ENCODE assay signal across 9 cellular contexts in the genomic region with DNA sequence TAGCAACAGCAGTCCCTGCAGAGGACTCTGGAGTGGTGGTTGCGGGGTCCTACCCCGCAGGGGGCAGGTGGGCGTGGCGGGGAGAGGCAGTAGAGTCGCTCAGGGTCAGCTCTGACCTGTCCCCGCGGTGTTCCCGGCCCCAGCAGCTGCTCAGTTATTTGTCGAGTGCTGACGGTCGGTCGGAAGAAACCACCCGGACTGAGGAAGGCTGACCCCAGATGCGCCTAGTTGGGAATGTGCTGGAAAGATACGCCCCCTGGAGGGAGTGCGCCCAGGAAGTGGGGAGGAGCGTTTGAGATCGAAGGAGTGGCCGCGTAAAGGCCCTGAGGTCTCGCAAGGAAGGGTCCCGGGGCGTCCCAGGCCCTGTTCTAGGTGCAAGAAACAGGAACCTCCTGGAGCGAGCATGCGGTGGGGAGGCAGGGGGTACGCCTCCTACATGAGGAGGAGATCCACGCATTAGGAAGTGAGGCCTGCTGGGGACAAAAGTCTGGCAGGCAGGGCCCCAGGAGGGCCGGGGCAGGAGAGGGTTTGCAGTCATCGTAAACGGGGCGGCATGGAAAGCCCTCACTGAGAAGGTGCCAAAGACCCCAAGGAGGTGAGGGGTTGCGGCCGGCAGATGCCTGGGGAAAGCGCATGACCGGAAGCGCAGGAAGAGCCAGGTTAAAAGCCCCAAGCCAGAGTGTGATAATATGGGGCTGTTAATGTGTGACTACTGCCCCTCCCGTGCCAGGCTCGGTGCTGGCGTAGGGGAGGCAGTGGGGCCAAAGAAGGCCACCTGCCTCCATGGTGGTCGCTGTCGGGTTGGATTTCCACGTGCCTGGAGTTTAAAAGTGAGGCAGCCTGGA. TPM values are rescaled to one million over a fixed set of nuclear protein-coding genes. Genes with fewer than 3 reads are reported as not detected.
DNase-seq lines count a peak whose midpoint lies in the region; ATAC-seq lines count a peak whose summit lies in the region.
"Had no signal": no experiment of that assay in that cellular context is flagged by ENCODE, and none has a peak within 500 bp of the region (broad histone marks: within the 10 kb centered on the region; RNA-seq: fewer than 3 reads in every experiment).

No MANE protein-coding gene starts in this region.

- H3K36me3 ChIP-seq in ectodermal cell (ENCODE audit: control insufficient read depth, insufficient read depth, low read length), result no peaks in the 10 kb centered on the region
- H3K36me3 ChIP-seq in mesodermal cell (ENCODE audit: control insufficient read depth, insufficient read depth, low read length), result no peaks in the 10 kb centered on the region
- H3K36me3 ChIP-seq in urinary bladder (ENCODE audit: insufficient read depth), result peaks cover 2% of the 10 kb centered on the region

- in situ Hi-C loops in KBM-7 (cut with MboI; ENCODE audit: low pct_unique_long_range_greater_than_20kb, low sequenced_read_pairs), result no loop called here

- H3K4me1 ChIP-seq in ectodermal cell (ENCODE audit: control insufficient read depth, insufficient read depth, low read length) (peaks cover 16% of the 10 kb centered on the region), mesodermal cell (ENCODE audit: control insufficient read depth, insufficient read depth, low read length, poor library complexity, severe bottlenecking) (peaks cover 19% of the 10 kb centered on the region), urinary bladder (ENCODE audit: insufficient read depth) (no peaks in the 10 kb centered on the region)

- WGBS in ectodermal cell, 2 experiments, result 11 to 13% methylated on average over 42 of the region's 42 CpGs
- 12 to 19% methylated on average over 41 to 42 of the region's 42 CpGs for WGBS in mesodermal cell (ENCODE audit: insufficient coverage in 2 of 2), 2 experiments
- WGBS in urinary bladder, result 7% methylated on average over 42 of the region's 42 CpGs

- H3K9me3 ChIP-seq in ectodermal cell (ENCODE audit: control insufficient read depth, low read length) (no peaks in the 10 kb centered on the region), mesodermal cell (ENCODE audit: control insufficient read depth, low read length) (no peaks in the 10 kb centered on the region)

- H3K4me3 ChIP-seq in ectodermal cell (ENCODE audit: insufficient read depth, low read depth, low read length) (peak overlapping the region; percentile 20), mesodermal cell (ENCODE audit: extremely low read depth, insufficient read depth, low read length, poor library complexity, severe bottlenecking) (peak overlapping the region; percentile 15), urinary bladder (ENCODE audit: low read depth, low read length) (peak overlapping the region; percentile 30)

- peaks cover 58% of the 10 kb centered on the region for H3K27me3 ChIP-seq in ectodermal cell (ENCODE audit: control insufficient read depth, insufficient read depth, low read length, poor library complexity, severe bottlenecking)

- no peak overlapping the region for H3K27ac ChIP-seq in ectodermal cell (ENCODE audit: insufficient read depth, low read depth, low read length, poor library complexity, severe bottlenecking)
- no peak overlapping the region for H3K27ac ChIP-seq in mesodermal cell (ENCODE audit: low read depth, low read length, severe bottlenecking)
- H3K27ac ChIP-seq in urinary bladder (ENCODE audit: low read depth), result no peak overlapping the region

- ATAC-seq in HG02798 (IDR thresholded peaks at IDR 0.05; ENCODE audit: poor library complexity, unreplicated experiment) (no peak), GM19463 (IDR thresholded peaks at IDR 0.05; ENCODE audit: unreplicated experiment) (no peak)

- DNase-seq in AG20443 (ENCODE audit: low spot score) (peak; percentile 35), KBM-7 (peak; percentile 69), GM19238 (ENCODE audit: insufficient read length, low spot score) (no peak)

RNA-seq across cellular contexts. Expression of gene CCDC8, which starts 9.1 kb away (rescaled TPM):
- polyA plus RNA-seq in ectodermal cell (2013, experiment 1 of 4), result 12.1 TPM
- 10.7 TPM for polyA plus RNA-seq in ectodermal cell (2013, experiment 2 of 4)
- polyA plus RNA-seq in ectodermal cell (2013, experiment 3 of 4), result 9.3 TPM
- 10.2 TPM for polyA plus RNA-seq in ectodermal cell (2013, experiment 4 of 4)
- polyA plus RNA-seq in mesodermal cell (2013, experiment 1 of 2), result 16.4 TPM
- polyA plus RNA-seq in mesodermal cell (2013, experiment 2 of 2), result 15.8 TPM
- total RNA-seq in urinary bladder, result 42.6 TPM
- polyA plus RNA-seq in urinary bladder, result 20.4 TPM
- total RNA-seq: activated naive CD4-positive, alpha-beta T cell treated with anti-CD3 and anti-CD28 coated beads, Interleukin-2, amount 50 U/mL, for 72 hours had no signal

RNA-seq across cellular contexts. Expression of gene PNMA8C, which starts 24.5 kb away (rescaled TPM):
- polyA plus RNA-seq in ectodermal cell (2013, experiment 1 of 4), result 0.94 TPM
- 0.89 TPM for polyA plus RNA-seq in ectodermal cell (2013, experiment 2 of 4)
- polyA plus RNA-seq in ectodermal cell (2013, experiment 3 of 4), result 0.43 TPM
- polyA plus RNA-seq in ectodermal cell (2013, experiment 4 of 4), result 0.49 TPM
- 0.74 TPM for polyA plus RNA-seq in mesodermal cell (2013, experiment 1 of 2)
- 0.61 TPM for polyA plus RNA-seq in mesodermal cell (2013, experiment 2 of 2)
- 1.6 TPM for total RNA-seq in urinary bladder
- polyA plus RNA-seq in urinary bladder, result 0.68 TPM
- total RNA-seq: activated naive CD4-positive, alpha-beta T cell treated with anti-CD3 and anti-CD28 coated beads, Interleukin-2, amount 50 U/mL, for 72 hours had no signal

RNA-seq across cellular contexts. Expression of gene PPP5C, which starts 57.4 kb away (rescaled TPM):
- polyA plus RNA-seq in ectodermal cell (2013, experiment 1 of 4), result 114 TPM
- polyA plus RNA-seq in ectodermal cell (2013, experiment 2 of 4), result 107 TPM
- polyA plus RNA-seq in ectodermal cell (2013, experiment 3 of 4), result 84.8 TPM
- 99.0 TPM for polyA plus RNA-seq in ectodermal cell (2013, experiment 4 of 4)
- 82.8 TPM for polyA plus RNA-seq in mesodermal cell (2013, experiment 1 of 2)
- polyA plus RNA-seq in mesodermal cell (2013, experiment 2 of 2), result 74.0 TPM
- total RNA-seq in urinary bladder, result 30.7 TPM
- 44.5 TPM for polyA plus RNA-seq in urinary bladder
